29 cellular contexts compared by ENCODE assay signal in genomic region chr6:32938494-32938893, GRCh38. TPM values are rescaled to one million over a fixed set of nuclear protein-coding genes. Genes with fewer than 3 reads are reported as not detected.
DNase-seq lines count a peak whose midpoint lies in the region; ATAC-seq, FAIRE-seq and TF ChIP-seq lines count a peak whose summit lies in the region.
"Had no signal": no experiment of that assay in that cellular context is flagged by ENCODE, and none has a peak within 500 bp of the region (broad histone marks: within the 10 kb centered on the region; RNA-seq: fewer than 3 reads in every experiment).

No MANE protein-coding gene starts in this region.

- no peak for TF ChIP-seq RAD21 in H1 (IDR thresholded peaks at IDR 0.05 in 1 of 2, conservative IDR thresholded peaks at IDR 0.05 in 1 of 2; ENCODE audit: low read depth in 2 of 2, low read length in 2 of 2)

- H3K18ac ChIP-seq in H1 (ENCODE audit: extremely low read depth, low read length) = no peak overlapping the region

- H3K4me3 Mint-ChIP-seq in activated T-cell treated with anti-CD3 and anti-CD28 coated beads, Interleukin-2, amount 50 U/mL, for 4 hours = peak overlapping the region; percentile 16
- H3K4me3 Mint-ChIP-seq: activated naive CD8-positive, alpha-beta T cell treated with anti-CD3 and anti-CD28 coated beads, Interleukin-2, amount 10 ng/mL, durations not matched to agents 7 days and 5 days; activated T-cell treated with anti-CD3 and anti-CD28 coated beads, Interleukin-2, amount 50 U/mL, for 24 hours; neural progenitor cell had no signal

- no peaks in the 10 kb centered on the region for H4K20me1 ChIP-seq in H1 (replicated peaks in 1 of 2; ENCODE audit: control insufficient read depth in 1 of 2, insufficient read depth in 2 of 2, low read length in 2 of 2)

- no peak overlapping the region for H2BK12ac ChIP-seq in H1 (ENCODE audit: low read depth, low read length)

- no peak overlapping the region for H3K4ac ChIP-seq in H1 (replicated peaks; ENCODE audit: insufficient read length, low read depth, low read length)

- H3K56ac ChIP-seq in H1 (replicated peaks; ENCODE audit: insufficient read length, low read depth, low read length) = no peak overlapping the region

- DNase-seq in activated T-cell treated with anti-CD3 and anti-CD28 coated beads, Interleukin-2, amount 50 U/mL, for 4 hours = no peak
- DNase-seq in activated T-cell treated with anti-CD3 and anti-CD28 coated beads for 4 hours (no peak), MV-4-11 (lab: John Stamatoyannopoulos, UW) (peak; percentile 4), H1 (ENCODE audit: low read depth in 1 of 2, low spot score in 2 of 2) (no peak), upper lobe of left lung (no peak), hepatic stellate cell (ENCODE audit: low spot score) (no peak), small intestine (no peak)
- DNase-seq: 8988T; activated CD4-positive, alpha-beta T cell treated with anti-CD3 and anti-CD28 coated beads for 48 hours; activated gamma-delta T cell; activated naive CD8-positive, alpha-beta T cell treated with anti-CD3 and anti-CD28 coated beads, Interleukin-2, amount 10 ng/mL, durations not matched to agents 7 days and 5 days; activated T-cell treated with anti-CD3 and anti-CD28 coated beads, Interleukin-2, amount 50 U/mL, for 24 hours; DMS79; erythroblast; GDM1; left colon; mesendoderm; NCI-H446; NCI-H748 treated with DMSO at 0.1 percent for 48 hours; RPMI8226; SJCRH30; stimulated activated CD4-positive, alpha-beta T cell treated with anti-CD3 and anti-CD28 coated beads, Interleukin-1b, Interleukin-23, amount 100 ng/mL, for 48 hours; T-helper 9 cell had no signal

- H3K4me1 ChIP-seq in H1 (replicated peaks in 1 of 4; ENCODE audit: control insufficient read depth in 3 of 4, insufficient read depth in 4 of 4, low read length in 3 of 4) (peaks cover 0 to 6% (median 1%) of the 10 kb centered on the region in 4 experiments; a peak in 4 of 7 replicates), upper lobe of left lung (peaks cover 22 to 52% (median 27%) of the 10 kb centered on the region in 4 donors), small intestine (ENCODE audit: control insufficient read depth in 2 of 2, insufficient read depth in 1 of 2, low read depth in 1 of 2, low read length in 1 of 2) (peaks cover 0 to 3% of the 10 kb centered on the region in 2 donors)
- H3K4me1 ChIP-seq: SJCRH30 had no signal

- H3K27ac ChIP-seq in H1 (ENCODE audit: low read depth, low read length) = no peak overlapping the region
- peak overlapping the region; percentile 36 for H3K27ac ChIP-seq in temporal lobe (ENCODE audit: low read depth, low read length)
- H3K27ac ChIP-seq in upper lobe of left lung = peak overlapping the region in 2 of 4 donors; percentile 32 to 50
- H3K27ac ChIP-seq in small intestine (ENCODE audit: low read depth in 1 of 2, low read length in 1 of 2) = no peak overlapping the region
- H3K27ac ChIP-seq: neural progenitor cell, SJCRH30, VCaP had no signal

- no peak overlapping the region for H4K5ac ChIP-seq in H1 (ENCODE audit: insufficient read length, low read depth, low read length)

- WGBS in H1 (ENCODE audit: extremely low coverage in 1 of 2, insufficient coverage in 1 of 2, insufficient read length in 1 of 2, insufficient replicate concordance in 2 of 2, low coverage in 1 of 2, low lambda C conversion rate in 2 of 2, missing lambda C conversion rate in 1 of 2), 2 experiments = 87% methylated on average over 7 of the region's 7 CpGs; no CpG with 5 or more reads in 1 of the 2 experiments
- 85% methylated on average over 7 of the region's 7 CpGs for WGBS in upper lobe of left lung, 2 donors
- WGBS in small intestine, 3 donors = 91 to 97% (median 93%) methylated on average over 7 of the region's 7 CpGs

- H2BK15ac ChIP-seq in H1 (ENCODE audit: low read length) = no peak overlapping the region

- H3K36me3 Mint-ChIP-seq in activated T-cell treated with anti-CD3 and anti-CD28 coated beads, Interleukin-2, amount 50 U/mL, for 4 hours (ENCODE audit: insufficient read depth) = peaks cover 2% of the 10 kb centered on the region
- H3K36me3 Mint-ChIP-seq: neural progenitor cell had no signal

- TF ChIP-seq CTCF in H1 (IDR thresholded peaks at IDR 0.05; ENCODE audit: control extremely low read depth in 1 of 3, insufficient read depth in 1 of 3, low read depth in 1 of 3, low read length in 3 of 3) (no peak), upper lobe of left lung (IDR thresholded peaks at IDR 0.05) (no peak)

- H3K27me3 ChIP-seq in H1 (replicated peaks in 1 of 4; ENCODE audit: control insufficient read depth in 3 of 4, extremely low read depth in 1 of 4, insufficient read depth in 3 of 4, low read length in 3 of 4) (no peaks in the 10 kb centered on the region), upper lobe of left lung (no peaks in the 10 kb centered on the region), small intestine (ENCODE audit: control insufficient read depth in 2 of 2, insufficient read depth in 2 of 2, low read length in 2 of 2) (no peaks in the 10 kb centered on the region)
- H3K27me3 ChIP-seq: tibial nerve had no signal

- H2BK120ac ChIP-seq in H1 (replicated peaks; ENCODE audit: low read depth, low read length) = no peak overlapping the region

- H4K8ac ChIP-seq in H1 (ENCODE audit: extremely low read depth, insufficient read depth, low read length) = no peak overlapping the region

- no peak for ATAC-seq in activated T-cell treated with anti-CD3 and anti-CD28 coated beads, Interleukin-2, amount 50 U/mL, for 4 hours
- no peak for ATAC-seq in upper lobe of left lung (ENCODE audit: low FRiP score in 2 of 2)
- ATAC-seq: left colon had no signal

- no peak overlapping the region for H3K23ac ChIP-seq in H1 (ENCODE audit: insufficient read length)

- no peaks in the 10 kb centered on the region for H3K27me3 Mint-ChIP-seq in activated T-cell treated with anti-CD3 and anti-CD28 coated beads, Interleukin-2, amount 50 U/mL, for 4 hours (ENCODE audit: low read depth)
- H3K27me3 Mint-ChIP-seq: activated naive CD8-positive, alpha-beta T cell treated with anti-CD3 and anti-CD28 coated beads, Interleukin-2, amount 10 ng/mL, durations not matched to agents 7 days and 5 days; activated T-cell treated with anti-CD3 and anti-CD28 coated beads, Interleukin-2, amount 50 U/mL, for 24 hours had no signal

- no peak overlapping the region for H4K91ac ChIP-seq in H1 (replicated peaks; ENCODE audit: insufficient read length, low read length)

- H2BK5ac ChIP-seq in H1 (ENCODE audit: low read depth, low read length) = no peak overlapping the region

- peaks cover 42% of the 10 kb centered on the region for H3K4me1 Mint-ChIP-seq in activated T-cell treated with anti-CD3 and anti-CD28 coated beads, Interleukin-2, amount 50 U/mL, for 4 hours (ENCODE audit: low read depth)

- no peak for TF ChIP-seq EP300 in H1 (IDR thresholded peaks at IDR 0.05; ENCODE audit: borderline replicate concordance in 1 of 2, low read depth in 2 of 2, low read length in 2 of 2)
- no peak for TF ChIP-seq EP300 in upper lobe of left lung (IDR thresholded peaks at IDR 0.05)

- H3K36me3 ChIP-seq in H1 (ENCODE audit: control insufficient read depth in 2 of 4, insufficient read depth in 4 of 4, low read length in 3 of 4) = no peaks in the 10 kb centered on the region
- peaks cover 0 to 9% (median 0%) of the 10 kb centered on the region in 4 donors for H3K36me3 ChIP-seq in upper lobe of left lung
- no peaks in the 10 kb centered on the region for H3K36me3 ChIP-seq in small intestine (ENCODE audit: control insufficient read depth in 2 of 2, insufficient read depth in 2 of 2, low read length in 2 of 2)
- H3K36me3 ChIP-seq: neural progenitor cell, SJCRH30, tibial nerve had no signal

- H3K9me3 ChIP-seq in H1 (ENCODE audit: insufficient read depth in 2 of 2, low read depth in 1 of 2, low read length in 1 of 2) (no peaks in the 10 kb centered on the region), upper lobe of left lung (no peaks in the 10 kb centered on the region), small intestine (ENCODE audit: control insufficient read depth, low read depth) (no peaks in the 10 kb centered on the region)
- H3K9me3 ChIP-seq: SJCRH30, tibial nerve had no signal

- H3K79me2 ChIP-seq in H1 (ENCODE audit: control insufficient read depth in 1 of 2, insufficient read depth in 2 of 2, low read length in 2 of 2) = no peaks in the 10 kb centered on the region

- H3K79me1 ChIP-seq in H1 (ENCODE audit: low read depth, low read length) = no peaks in the 10 kb centered on the region

- POLR2A ChIA-PET in H1 (lab: Charles Lee; ENCODE audit: partially characterized antibody) = interaction anchor here (4.3 kb wide), 1 partner anchor 31 kb away, joined by 45 read pairs; the partner anchor contains the start of gene BRD2

- H3K9me3 Mint-ChIP-seq in activated T-cell treated with anti-CD3 and anti-CD28 coated beads, Interleukin-2, amount 50 U/mL, for 4 hours = no peaks in the 10 kb centered on the region
- H3K9me3 Mint-ChIP-seq: activated naive CD8-positive, alpha-beta T cell treated with anti-CD3 and anti-CD28 coated beads, Interleukin-2, amount 10 ng/mL, durations not matched to agents 7 days and 5 days; activated T-cell treated with anti-CD3 and anti-CD28 coated beads, Interleukin-2, amount 50 U/mL, for 24 hours; neural progenitor cell had no signal

- CTCF ChIA-PET in H1 (lab: Charles Lee; ENCODE audit: partially characterized antibody) = interaction anchor here (0.6 to 9.7 kb wide), 6 partner anchors 9 to 252 kb away, joined by 3 to 160 read pairs (median 12); partner anchors contain the start of gene HLA-DMA

- no peak overlapping the region for H2BK20ac ChIP-seq in H1 (ENCODE audit: low read length)

- TF ChIP-seq POLR2A in H1 (IDR thresholded peaks at IDR 0.05; ENCODE audit: control extremely low read depth in 1 of 2, low read depth in 2 of 2, low read length in 2 of 2) (no peak), upper lobe of left lung (IDR thresholded peaks at IDR 0.05) (no peak)

- no peak overlapping the region for H3K4me3 ChIP-seq in H1 (ENCODE audit: extremely low read depth in 1 of 4, insufficient read depth in 2 of 4, low read depth in 3 of 4, low read length in 4 of 4)
- no peak overlapping the region for H3K4me3 ChIP-seq in upper lobe of left lung
- no peak overlapping the region for H3K4me3 ChIP-seq in small intestine (ENCODE audit: low read depth in 1 of 2, low read length in 2 of 2)
- H3K4me3 ChIP-seq: coronary artery, neural progenitor cell, SJCRH30, smooth muscle cell had no signal

- H2AK5ac ChIP-seq in H1 (ENCODE audit: low read depth, low read length) = no peak overlapping the region

- no peak overlapping the region for H3K14ac ChIP-seq in H1 (ENCODE audit: insufficient read length)

- no peak overlapping the region for H3K9ac ChIP-seq in H1 (replicated peaks in 1 of 4; ENCODE audit: extremely low read depth in 1 of 4, low read depth in 3 of 4, low read length in 3 of 4)
- H3K9ac ChIP-seq: neural progenitor cell had no signal

- FAIRE-seq in H1 (lab: Jason Lieb, UNC) = no peak
- FAIRE-seq in small intestine (lab: Jason Lieb, UNC) = no peak

- no peaks in the 10 kb centered on the region for H3K23me2 ChIP-seq in H1 (ENCODE audit: low read depth, low read length)

- no peak overlapping the region for H2AFZ ChIP-seq in H1 (ENCODE audit: low read length)
- H2AFZ ChIP-seq: neural progenitor cell had no signal

- no peak overlapping the region for H3K4me2 ChIP-seq in H1 (ENCODE audit: insufficient read depth in 1 of 2, low read depth in 2 of 2, low read length in 2 of 2)
- H3K4me2 ChIP-seq: neural progenitor cell, smooth muscle cell had no signal

RNA-seq across cellular contexts. Expression of gene HLA-DMB, which starts 2.3 kb away (rescaled TPM):
- total RNA-seq in activated T-cell treated with anti-CD3 and anti-CD28 coated beads, Interleukin-2, amount 50 U/mL, for 4 hours = 1 to 10 TPM in 2 of 3 donors, under 1 TPM in 1; 0.46 to 1.6 (median 1.4) TPM
- total RNA-seq in H1 (2021; fragmentation: NEBNext Ultra II Directional; extraction: Animal tissue kit (Norgen Biotek cat#: 25700)) = 1.3 and 2.7 TPM in 2 replicates
- polyA plus RNA-seq in H1 (2011; rRNA removed) (3.2 and 4.7 TPM in 2 replicates), small intestine (10 to 100 TPM; 22.8 to 60.5 (median 34.7) TPM)
- 3.1 TPM for polyA plus RNA-seq in H1 (2011; cell fraction: cytosol; rRNA removed)
- polyA plus RNA-seq in H1 (2011; cell fraction: nucleus; rRNA removed) = 2.7 TPM
- polyA plus RNA-seq in H1 (2012, experiment 1 of 2) = 1.6 to 2.7 TPM (median 2.2 TPM) in 4 replicates
- 3.1 TPM for polyA plus RNA-seq in H1 (2012, experiment 2 of 2)
- 4.2 TPM for polyA plus RNA-seq in H1 (2013, experiment 1 of 2)
- 4.2 TPM for polyA plus RNA-seq in H1 (2013, experiment 2 of 2)
- polyA minus RNA-seq in H1 (2011; rRNA and poly(A)+ RNA removed) = 2.2 and 2.5 TPM in 2 replicates
- polyA minus RNA-seq in H1 (2011; cell fraction: cytosol; rRNA and poly(A)+ RNA removed) = 2.0 TPM
- polyA minus RNA-seq in H1 (2011; cell fraction: nucleus; rRNA and poly(A)+ RNA removed) = 1.7 TPM
- total RNA-seq in temporal lobe (0.49 TPM), upper lobe of left lung (100 to 1,000 TPM in 3 of 6 donors, 10 to 100 TPM in 3; 35.6 to 233 (median 80.6) TPM)
- total RNA-seq: SJCRH30, smooth muscle cell had no signal
- polyA plus RNA-seq: smooth muscle cell had no signal

RNA-seq across cellular contexts. Expression of gene HLA-DMA, which starts 14.4 kb away (rescaled TPM):
- total RNA-seq in activated T-cell treated with anti-CD3 and anti-CD28 coated beads, Interleukin-2, amount 50 U/mL, for 4 hours = 1 to 10 TPM; 4.3 to 6.4 (median 5.5) TPM
- 13.3 and 15.1 TPM in 2 replicates for total RNA-seq in H1 (2021; fragmentation: NEBNext Ultra II Directional; extraction: Animal tissue kit (Norgen Biotek cat#: 25700))
- polyA plus RNA-seq in H1 (2011; rRNA removed) (18.0 and 23.1 TPM in 2 replicates), small intestine (100 to 1,000 TPM in 1 of 3 donors, 10 to 100 TPM in 2; 60.4 to 111 (median 76.5) TPM)
- polyA plus RNA-seq in H1 (2011; cell fraction: cytosol; rRNA removed) = 16.6 TPM
- polyA plus RNA-seq in H1 (2011; cell fraction: nucleus; rRNA removed) = 27.7 TPM
- 11.8 to 16.5 TPM (median 15.3 TPM) in 4 replicates for polyA plus RNA-seq in H1 (2012, experiment 1 of 2)
- polyA plus RNA-seq in H1 (2012, experiment 2 of 2) = 18.7 TPM
- 14.8 TPM for polyA plus RNA-seq in H1 (2013, experiment 1 of 2)
- polyA plus RNA-seq in H1 (2013, experiment 2 of 2) = 15.8 TPM
- 8.9 and 9.5 TPM in 2 replicates for polyA minus RNA-seq in H1 (2011; rRNA and poly(A)+ RNA removed)
- 5.5 TPM for polyA minus RNA-seq in H1 (2011; cell fraction: cytosol; rRNA and poly(A)+ RNA removed)
- 8.5 TPM for polyA minus RNA-seq in H1 (2011; cell fraction: nucleus; rRNA and poly(A)+ RNA removed)
- total RNA-seq in temporal lobe (1.5 TPM), upper lobe of left lung (100 to 1,000 TPM in 4 of 6 donors, 10 to 100 TPM in 2; 83.7 to 271 (median 134) TPM)

RNA-seq across cellular contexts. Expression of gene BRD2, which starts 29.9 kb away (rescaled TPM):
- 100 to 1,000 TPM; 338 to 358 (median 348) TPM for total RNA-seq in activated T-cell treated with anti-CD3 and anti-CD28 coated beads, Interleukin-2, amount 50 U/mL, for 4 hours
- total RNA-seq in H1 (2021; fragmentation: NEBNext Ultra II Directional; extraction: Animal tissue kit (Norgen Biotek cat#: 25700)) = 179 and 185 TPM in 2 replicates
- polyA plus RNA-seq in H1 (2011; rRNA removed) (101 and 132 TPM in 2 replicates), small intestine (10 to 100 TPM; 76.2 to 95.6 (median 85.7) TPM)
- 118 TPM for polyA plus RNA-seq in H1 (2011; cell fraction: cytosol; rRNA removed)
- polyA plus RNA-seq in H1 (2011; cell fraction: nucleus; rRNA removed) = 277 TPM
- 160 to 229 TPM (median 169 TPM) in 4 replicates for polyA plus RNA-seq in H1 (2012, experiment 1 of 2)
- polyA plus RNA-seq in H1 (2012, experiment 2 of 2) = 108 TPM
- 146 TPM for polyA plus RNA-seq in H1 (2013, experiment 1 of 2)
- polyA plus RNA-seq in H1 (2013, experiment 2 of 2) = 135 TPM
- polyA minus RNA-seq in H1 (2011; rRNA and poly(A)+ RNA removed) = 120 and 132 TPM in 2 replicates
- polyA minus RNA-seq in H1 (2011; cell fraction: cytosol; rRNA and poly(A)+ RNA removed) = 85.9 TPM
- 174 TPM for polyA minus RNA-seq in H1 (2011; cell fraction: nucleus; rRNA and poly(A)+ RNA removed)
- total RNA-seq in temporal lobe (68.6 TPM), upper lobe of left lung (100 to 1,000 TPM; 144 to 388 (median 183) TPM)
